4 cellular contexts compared by ENCODE assay signal in the genomic region with DNA sequence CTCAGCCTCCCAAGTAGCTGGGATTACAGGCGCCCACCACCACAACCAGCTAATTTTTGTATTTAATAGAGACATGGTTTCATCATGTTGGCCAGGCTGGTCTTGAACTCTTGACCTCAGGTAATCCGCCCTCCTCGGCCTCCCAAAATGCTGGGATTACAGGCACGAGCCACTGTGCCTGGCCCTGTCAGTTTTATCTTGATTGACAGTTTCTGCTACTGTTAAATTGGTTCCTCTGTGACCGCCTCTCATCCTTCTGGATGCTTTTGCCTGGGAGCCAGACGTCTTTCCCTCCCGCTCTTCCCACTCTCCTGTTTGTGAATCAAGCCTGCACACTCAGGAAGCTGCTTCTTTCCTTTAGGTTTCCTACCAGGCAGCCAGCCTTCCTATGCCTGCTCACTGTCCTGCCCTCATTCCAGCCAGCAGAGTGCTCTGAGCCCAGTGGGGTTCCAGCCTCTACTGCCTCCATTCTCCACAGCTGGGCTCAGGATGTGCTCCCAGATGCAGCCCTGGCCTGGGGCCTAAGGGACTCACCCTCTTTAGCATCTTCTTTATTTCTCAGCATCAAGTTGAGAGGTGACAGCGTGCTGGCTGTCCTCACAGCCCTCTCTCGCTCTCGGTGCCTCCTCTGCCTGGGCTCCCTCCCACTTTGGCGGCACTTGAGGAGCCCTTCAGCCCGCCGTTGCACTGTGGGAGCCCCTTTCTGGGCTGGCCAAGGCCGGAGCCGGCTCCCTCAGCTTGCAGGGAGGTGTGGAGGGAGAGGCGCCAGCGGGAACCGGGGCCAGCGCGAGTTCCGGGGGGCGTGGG. TPM values are rescaled to one million over a fixed set of nuclear protein-coding genes. Genes with fewer than 3 reads are reported as not detected.
"Had no signal": no experiment of that assay in that cellular context is flagged by ENCODE, and none has a peak within 500 bp of the region (broad histone marks: within the 10 kb centered on the region; RNA-seq: fewer than 3 reads in every experiment).

No MANE protein-coding gene starts in this region.

RNA-seq across cellular contexts. Expression of a gene that starts 5.0 kb away (rescaled TPM):
- total RNA-seq: IMR-90, LHCN-M2, M059J, Peyer's patch had no signal
- polyA plus RNA-seq: IMR-90 had no signal
